Comparison of ENCODE assay signal across 11 cellular contexts in genomic region chr4:117700111-117700892, GRCh38.
DNase-seq lines count a peak whose midpoint lies in the region; ATAC-seq and TF ChIP-seq lines count a peak whose summit lies in the region.
"Had no signal": no experiment of that assay in that cellular context is flagged by ENCODE, and none has a peak within 500 bp of the region (broad histone marks: within the 10 kb centered on the region; RNA-seq: fewer than 3 reads in every experiment).

No MANE protein-coding gene starts in this region.

- 55% methylated on average over 3 of the region's 3 CpGs for WGBS in SK-N-SH (ENCODE audit: low lambda C conversion rate)

- DNase-seq in DMS 273 (lab: John Stamatoyannopoulos, UW; ENCODE audit: unreplicated experiment) (peak; percentile 26), DMS 273 treated with DMSO at 0.1 percent for 48 hours (lab: John Stamatoyannopoulos, UW) (no peak), SK-N-SH (no peak), nephron progenitor cell (no peak), left ventricle myocardium superior (no peak), NCI-H345 (lab: John Stamatoyannopoulos, UW) (no peak)
- no peak for DNase-seq in stimulated activated naive CD8-positive, alpha-beta T cell treated with anti-CD3 and anti-CD28 coated beads, Interleukin-15, amount 100 ng/mL, for 72 hours
- DNase-seq: 8988T, activated gamma-delta T cell treated with Interleukin-2 at 50 U/mL for 16 hours had no signal

- H3K9me3 ChIP-seq in SK-N-SH = no peaks in the 10 kb centered on the region

- H3K27ac Mint-ChIP-seq in nephron progenitor cell = no peak overlapping the region
- no peak overlapping the region for H3K27ac Mint-ChIP-seq in stimulated activated naive CD8-positive, alpha-beta T cell treated with anti-CD3 and anti-CD28 coated beads, Interleukin-15, amount 100 ng/mL, for 72 hours

- no peaks in the 10 kb centered on the region for H3K36me3 Mint-ChIP-seq in nephron progenitor cell (ENCODE audit: low read depth)

- H4K20me1 ChIP-seq in SK-N-SH (ENCODE audit: insufficient read depth) = no peaks in the 10 kb centered on the region

- no peaks in the 10 kb centered on the region for H3K4me1 Mint-ChIP-seq in nephron progenitor cell
- no peaks in the 10 kb centered on the region for H3K4me1 Mint-ChIP-seq in stimulated activated naive CD8-positive, alpha-beta T cell treated with anti-CD3 and anti-CD28 coated beads, Interleukin-15, amount 100 ng/mL, for 72 hours

- CTCF ChIA-PET in SK-N-SH (lab: Yijun Ruan, JAX) = interaction anchor here (0.6 to 1.9 kb wide), 14 partner anchors 9 to 1520 kb away, joined by 3 to 12 read pairs (median 4); partner anchors contain the start of gene NDST3

- ATAC-seq in HG02981 (IDR thresholded peaks at IDR 0.05; ENCODE audit: unreplicated experiment) (peak; percentile 70), left ventricle myocardium superior (no peak)
- no peak for ATAC-seq in stimulated activated naive CD8-positive, alpha-beta T cell treated with anti-CD3 and anti-CD28 coated beads, Interleukin-15, amount 100 ng/mL, for 72 hours

- H3K4me3 Mint-ChIP-seq in nephron progenitor cell = no peak overlapping the region
- no peak overlapping the region for H3K4me3 Mint-ChIP-seq in stimulated activated naive CD8-positive, alpha-beta T cell treated with anti-CD3 and anti-CD28 coated beads, Interleukin-15, amount 100 ng/mL, for 72 hours

- H3K36me3 ChIP-seq in SK-N-SH (replicated peaks in 1 of 2; ENCODE audit: control insufficient read depth in 1 of 2, insufficient read depth in 2 of 2, low read length in 1 of 2) = no peaks in the 10 kb centered on the region

- H3K27me3 Mint-ChIP-seq in nephron progenitor cell (ENCODE audit: low read depth, poor library complexity) = no peaks in the 10 kb centered on the region
- no peaks in the 10 kb centered on the region for H3K27me3 Mint-ChIP-seq in stimulated activated naive CD8-positive, alpha-beta T cell treated with anti-CD3 and anti-CD28 coated beads, Interleukin-15, amount 100 ng/mL, for 72 hours

- TF ChIP-seq CTCF in SK-N-SH (IDR thresholded peaks at IDR 0.05) (peak; percentile 50), nephron progenitor cell (IDR thresholded peaks at IDR 0.05) (peak; percentile 30)

- no peak overlapping the region for H2AFZ ChIP-seq in SK-N-SH (ENCODE audit: low read depth)

- no peak overlapping the region for H3K4me3 ChIP-seq in SK-N-SH (ENCODE audit: low read depth in 2 of 2, low read length in 1 of 2)
- H3K4me3 ChIP-seq: SK-N-MC had no signal

- H3K9me2 ChIP-seq in SK-N-SH = no peaks in the 10 kb centered on the region

- POLR2A ChIA-PET in SK-N-SH (lab: Yijun Ruan, JAX) = no interaction called here

- peak; percentile 50 for TF ChIP-seq RAD21 in SK-N-SH (IDR thresholded peaks at IDR 0.05; ENCODE audit: low read length)

- H3K79me2 ChIP-seq in SK-N-SH (ENCODE audit: insufficient read depth) = no peaks in the 10 kb centered on the region

- no peaks in the 10 kb centered on the region for H3K9me3 Mint-ChIP-seq in nephron progenitor cell
- no peaks in the 10 kb centered on the region for H3K9me3 Mint-ChIP-seq in stimulated activated naive CD8-positive, alpha-beta T cell treated with anti-CD3 and anti-CD28 coated beads, Interleukin-15, amount 100 ng/mL, for 72 hours

- intact Hi-C loops in left ventricle myocardium superior (cut with micrococcal nuclease) = no loop called here

- no peak overlapping the region for H3K9ac ChIP-seq in SK-N-SH

- no peak overlapping the region for H3K4me2 ChIP-seq in SK-N-SH

- no peaks in the 10 kb centered on the region for H3F3A ChIP-seq in SK-N-SH (replicated peaks; ENCODE audit: insufficient read depth)

- TF ChIP-seq EP300 in SK-N-SH (IDR thresholded peaks at IDR 0.05; ENCODE audit: borderline replicate concordance in 1 of 2, low read depth in 1 of 2, low read length in 1 of 2) = no peak

- H3K4me1 ChIP-seq in SK-N-SH (ENCODE audit: control insufficient read depth in 1 of 2, insufficient read depth in 2 of 2, low read depth in 1 of 2, low read length in 1 of 2) = no peaks in the 10 kb centered on the region

- no peaks in the 10 kb centered on the region for H3K27me3 ChIP-seq in SK-N-SH (ENCODE audit: insufficient read depth)

- H3K27ac ChIP-seq in SK-N-SH (ENCODE audit: low read depth in 2 of 2, low read length in 1 of 2) = no peak overlapping the region
- H3K27ac ChIP-seq: SK-N-MC had no signal

TF ChIP-seq in SK-N-SH, 30 proteins besides CTCF, POLR2A, EP300 and RAD21:
- TF ChIP-seq TEAD4 (IDR thresholded peaks at IDR 0.05; ENCODE audit: borderline replicate concordance, insufficient read depth) (no peak), POLR2AphosphoS5 (IDR thresholded peaks at IDR 0.05; ENCODE audit: low read depth, low read length) (no peak), FOXM1 (IDR thresholded peaks at IDR 0.05; ENCODE audit: low read depth) (no peak), NFIC (IDR thresholded peaks at IDR 0.05; ENCODE audit: borderline replicate concordance) (no peak), TAF1 (IDR thresholded peaks at IDR 0.05; ENCODE audit: borderline replicate concordance, low read depth, low read length) (no peak)
TF ChIP-seq in SK-N-SH: peak in this region for 0.
